In the genomic region with DNA sequence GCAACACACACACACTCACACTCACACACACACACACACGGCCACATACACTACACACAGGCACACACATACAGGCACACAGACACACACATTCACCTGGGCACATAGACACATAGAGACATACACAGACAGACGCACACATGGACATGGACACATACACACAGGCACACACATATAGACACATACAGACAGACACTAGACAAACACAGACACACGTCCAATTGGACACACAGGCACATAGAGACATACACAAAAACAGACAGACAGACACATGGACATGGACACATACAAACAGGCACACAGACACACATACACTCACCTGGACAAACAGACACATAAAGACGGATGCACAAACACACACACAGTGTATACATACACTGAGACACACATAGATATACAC, we compare ENCODE assay signal across 24 cellular contexts.
"Had no signal": no experiment of that assay in that cellular context is flagged by ENCODE, and none has a peak within 500 bp of the region (broad histone marks: within the 10 kb centered on the region; RNA-seq: fewer than 3 reads in every experiment).

No MANE protein-coding gene starts in this region.

- ATAC-seq: mucosa of descending colon; naive thymus-derived CD4-positive, alpha-beta T cell; pancreas; right cardiac atrium; stimulated activated effector memory CD8-positive, alpha-beta T cell treated with anti-CD3 and anti-CD28 coated beads, Interleukin-12 subunit alpha, Interleukin-12 subunit beta, amount 100 ng/mL, for 72 hours had no signal

- H3K27me3 ChIP-seq: hepatocyte, pancreas, sigmoid colon, tibial nerve, uterus had no signal

- H3K4me2 ChIP-seq: hepatocyte had no signal

- H3K4me1 ChIP-seq: pancreas, prostate gland, sigmoid colon, tibial nerve, uterus had no signal

- H3K79me2 ChIP-seq: hepatocyte had no signal

- FAIRE-seq: pancreas, small intestine had no signal

- H3K9me3 Mint-ChIP-seq: stimulated activated naive CD8-positive, alpha-beta T cell treated with anti-CD3 and anti-CD28 coated beads, Interleukin-15, Interleukin-2, amounts not matched to agents 100 ng/mL and 50 ng/mL, for 24 hours; type B pancreatic cell had no signal

- H3K9me3 ChIP-seq: pancreas had no signal

- H2AFZ ChIP-seq: hepatocyte had no signal

- H3K27ac Mint-ChIP-seq: memory B cell; naive thymus-derived CD4-positive, alpha-beta T cell; natural killer cell treated with Interleukin-12 subunit alpha and Interleukin-12 subunit beta and Interleukin-15 and Interleukin-18, amount 100 ng/mL, for 72 hours; stimulated activated effector memory CD8-positive, alpha-beta T cell treated with anti-CD3 and anti-CD28 coated beads, Interleukin-12 subunit alpha, Interleukin-12 subunit beta, amount 100 ng/mL, for 72 hours; stimulated activated naive CD8-positive, alpha-beta T cell treated with anti-CD3 and anti-CD28 coated beads, Interleukin-15, Interleukin-2, amounts not matched to agents 100 ng/mL and 50 ng/mL, for 24 hours; type B pancreatic cell had no signal

- H3K4me1 Mint-ChIP-seq: memory B cell; naive thymus-derived CD4-positive, alpha-beta T cell; stimulated activated effector memory CD8-positive, alpha-beta T cell treated with anti-CD3 and anti-CD28 coated beads, Interleukin-12 subunit alpha, Interleukin-12 subunit beta, amount 100 ng/mL, for 72 hours had no signal

- H3K27ac ChIP-seq: hepatocyte, left ventricle myocardium inferior, pancreas, prostate gland, sigmoid colon, spleen, tibial nerve, uterus had no signal

- DNase-seq: islet precursor cell; left ventricle myocardium inferior; midbrain; mucosa of descending colon; naive thymus-derived CD4-positive, alpha-beta T cell; nucleus accumbens; pancreas; posterior cingulate gyrus; retina; right cardiac atrium; sigmoid colon; small intestine; spleen; stimulated activated CD4-positive, alpha-beta T cell treated with anti-CD3 and anti-CD28 coated beads, Interleukin-4, amount 100 ng/mL, for 24 hours; stimulated activated naive CD4-positive, alpha-beta T cell; uterus had no signal

- H3K4me3 ChIP-seq: hepatocyte, left ventricle myocardium inferior, mucosa of descending colon, pancreas, prostate gland, sigmoid colon, spleen, tibial nerve, uterus had no signal

- H3K27me3 Mint-ChIP-seq: type B pancreatic cell had no signal

- H3K4me3 Mint-ChIP-seq: memory B cell; naive thymus-derived CD4-positive, alpha-beta T cell; natural killer cell treated with Interleukin-12 subunit alpha and Interleukin-12 subunit beta and Interleukin-15 and Interleukin-18, amount 100 ng/mL, for 72 hours; stimulated activated effector memory CD8-positive, alpha-beta T cell treated with anti-CD3 and anti-CD28 coated beads, Interleukin-12 subunit alpha, Interleukin-12 subunit beta, amount 100 ng/mL, for 72 hours; stimulated activated naive CD8-positive, alpha-beta T cell treated with anti-CD3 and anti-CD28 coated beads, Interleukin-15, Interleukin-2, amounts not matched to agents 100 ng/mL and 50 ng/mL, for 24 hours; type B pancreatic cell had no signal

- H3K36me3 Mint-ChIP-seq: naive thymus-derived CD4-positive, alpha-beta T cell; natural killer cell treated with Interleukin-12 subunit alpha and Interleukin-12 subunit beta and Interleukin-15 and Interleukin-18, amount 100 ng/mL, for 72 hours; stimulated activated effector memory CD8-positive, alpha-beta T cell treated with anti-CD3 and anti-CD28 coated beads, Interleukin-12 subunit alpha, Interleukin-12 subunit beta, amount 100 ng/mL, for 72 hours; type B pancreatic cell had no signal

- H3K36me3 ChIP-seq: left ventricle myocardium inferior, pancreas, prostate gland, sigmoid colon, spleen, tibial nerve, uterus had no signal
